12 cellular contexts compared by ENCODE assay signal in the genomic region with DNA sequence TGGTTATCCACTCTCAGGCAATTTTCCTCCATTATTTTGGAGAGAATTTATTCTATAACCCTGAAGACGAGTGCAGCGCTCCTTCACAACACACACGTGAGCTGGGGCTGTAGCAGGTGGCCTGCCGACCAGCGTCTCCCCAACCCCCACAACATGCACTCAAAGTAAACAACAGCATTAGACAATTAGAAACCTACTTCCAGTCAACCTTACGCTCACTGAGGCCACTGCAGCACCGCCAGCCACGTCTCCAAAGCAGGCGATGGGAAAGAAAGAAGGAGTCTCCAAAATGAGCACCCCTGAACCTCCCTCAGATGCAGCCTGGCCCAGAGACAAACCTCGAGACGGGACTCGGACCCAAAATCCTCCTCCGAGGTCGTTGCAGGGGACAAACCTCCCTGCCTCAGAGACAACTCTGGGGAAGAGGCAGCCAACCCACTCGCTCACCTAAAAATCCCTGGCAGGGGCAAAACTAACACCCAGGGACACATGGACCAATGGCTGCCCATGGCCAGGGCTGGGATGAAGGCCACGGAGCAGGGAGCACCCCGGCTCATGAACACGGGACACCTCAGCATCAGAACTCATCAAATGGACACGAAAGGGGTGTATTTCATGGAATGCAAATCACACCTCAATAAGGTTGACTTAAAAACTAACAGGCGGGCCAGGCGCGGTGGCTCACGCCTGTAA. TPM values are rescaled to one million over a fixed set of nuclear protein-coding genes. Genes with fewer than 3 reads are reported as not detected.
DNase-seq lines count a peak whose midpoint lies in the region; ATAC-seq, FAIRE-seq and TF ChIP-seq lines count a peak whose summit lies in the region.
"Had no signal": no experiment of that assay in that cellular context is flagged by ENCODE, and none has a peak within 500 bp of the region (broad histone marks: within the 10 kb centered on the region; RNA-seq: fewer than 3 reads in every experiment).

No MANE protein-coding gene starts in this region.

- no peaks in the 10 kb centered on the region for H3K9me3 Mint-ChIP-seq in activated CD4-positive, alpha-beta T cell treated with anti-CD3 and anti-CD28 coated beads, Interleukin-2, amount 10 ng/mL, durations not matched to agents 7 days and 5 days
- no peaks in the 10 kb centered on the region for H3K9me3 Mint-ChIP-seq in stimulated activated effector memory CD8-positive, alpha-beta T cell treated with anti-CD3 and anti-CD28 coated beads, Interleukin-12 subunit alpha, Interleukin-12 subunit beta, amount 100 ng/mL, for 72 hours
- H3K9me3 Mint-ChIP-seq in Calu3 (ENCODE audit: low read depth, unreplicated experiment) = no peaks in the 10 kb centered on the region
- H3K9me3 Mint-ChIP-seq: GM23338 had no signal

- peaks cover 3% of the 10 kb centered on the region; the same call in 1 of the 2 replicates for H3K36me3 ChIP-seq in OCI-LY7 (ENCODE audit: insufficient read depth, low read length)
- peaks cover 0 to 16% of the 10 kb centered on the region in 2 donors for H3K36me3 ChIP-seq in kidney (ENCODE audit: control insufficient read depth in 1 of 2, insufficient read depth in 2 of 2, low read length in 2 of 2)

- H3K9ac ChIP-seq in kidney (ENCODE audit: low read length in 2 of 2) = peak overlapping the region in 1 of 2 donors; percentile 82

- no peak for ATAC-seq in stimulated activated effector memory CD8-positive, alpha-beta T cell treated with anti-CD3 and anti-CD28 coated beads, Interleukin-12 subunit alpha, Interleukin-12 subunit beta, amount 100 ng/mL, for 72 hours
- ATAC-seq: GM23338 had no signal

- no peak for DNase-seq in activated CD4-positive, alpha-beta T cell treated with anti-CD3 and anti-CD28 coated beads, Interleukin-2, amount 10 ng/mL, durations not matched to agents 7 days and 5 days
- DNase-seq in activated CD4-positive, alpha-beta T cell treated with anti-CD3 and anti-CD28 coated beads for 1 hour = no peak
- no peak for DNase-seq in OCI-LY7 (ENCODE audit: low spot score)
- peak; percentile 56 for DNase-seq in kidney
- DNase-seq in stimulated activated effector memory CD8-positive, alpha-beta T cell treated with anti-CD3 and anti-CD28 coated beads, Interleukin-12 subunit alpha, Interleukin-12 subunit beta, amount 100 ng/mL, for 72 hours (ENCODE audit: low spot score in 2 of 2) = no peak
- DNase-seq in stimulated activated CD4-positive, alpha-beta T cell treated with anti-CD3 and anti-CD28 coated beads, Interleukin-2, amount 100 ng/mL, for 24 hours = no peak
- no peak for DNase-seq in stimulated activated naive CD4-positive, alpha-beta T cell treated with Interleukin-2 at 50 U/mL for 16 hours (lab: John Stamatoyannopoulos, UW)
- DNase-seq in Calu3 = no peak
- DNase-seq: activated naive CD4-positive, alpha-beta T cell treated with anti-CD3 and anti-CD28 coated beads, Interleukin-2, amount 50 U/mL, for 16 hours; NCI-H2081 had no signal

- H3K9me3 ChIP-seq in OCI-LY7 (ENCODE audit: low read length) (no peaks in the 10 kb centered on the region), kidney (ENCODE audit: control insufficient read depth in 1 of 2, low read length in 2 of 2) (no peaks in the 10 kb centered on the region)

- no peaks in the 10 kb centered on the region for H3K9me2 ChIP-seq in OCI-LY7 (ENCODE audit: insufficient read depth, low read length)

- peak overlapping the region; percentile 3 for H3K27ac Mint-ChIP-seq in activated CD4-positive, alpha-beta T cell treated with anti-CD3 and anti-CD28 coated beads, Interleukin-2, amount 10 ng/mL, durations not matched to agents 7 days and 5 days
- no peak overlapping the region for H3K27ac Mint-ChIP-seq in stimulated activated effector memory CD8-positive, alpha-beta T cell treated with anti-CD3 and anti-CD28 coated beads, Interleukin-12 subunit alpha, Interleukin-12 subunit beta, amount 100 ng/mL, for 72 hours
- no peak overlapping the region for H3K27ac Mint-ChIP-seq in Calu3 (ENCODE audit: unreplicated experiment)
- H3K27ac Mint-ChIP-seq: GM23338 had no signal

- FAIRE-seq in kidney (lab: Jason Lieb, UNC) = no peak
- FAIRE-seq: RCC 7860 had no signal

- CTCF ChIA-PET in activated CD4-positive, alpha-beta T cell treated with anti-CD3 and anti-CD28 coated beads, Interleukin-2, amount 10 ng/mL, durations not matched to agents 7 days and 5 days (lab: Charles Lee) = interaction anchor here (3.2 kb wide), 1 partner anchor 14 kb away, joined by 13 read pairs; no protein-coding TSS in a partner anchor
- CTCF ChIA-PET in OCI-LY7 (lab: Charles Lee; ENCODE audit: unreplicated experiment) = no interaction called here
- CTCF ChIA-PET in Calu3 (lab: Charles Lee) = no interaction called here

- H3K4me1 Mint-ChIP-seq in activated CD4-positive, alpha-beta T cell treated with anti-CD3 and anti-CD28 coated beads, Interleukin-2, amount 10 ng/mL, durations not matched to agents 7 days and 5 days = peaks cover 40% of the 10 kb centered on the region
- peaks cover 56% of the 10 kb centered on the region for H3K4me1 Mint-ChIP-seq in stimulated activated effector memory CD8-positive, alpha-beta T cell treated with anti-CD3 and anti-CD28 coated beads, Interleukin-12 subunit alpha, Interleukin-12 subunit beta, amount 100 ng/mL, for 72 hours
- H3K4me1 Mint-ChIP-seq in Calu3 (ENCODE audit: low read depth, unreplicated experiment) = no peaks in the 10 kb centered on the region

- H3K79me2 ChIP-seq in OCI-LY7 (ENCODE audit: insufficient read depth, low read depth, low read length) = no peaks in the 10 kb centered on the region

- no peak overlapping the region for H2AFZ ChIP-seq in OCI-LY7 (ENCODE audit: low read length)
- H2AFZ ChIP-seq: GM23338 had no signal

- no peak overlapping the region for H3K4me3 Mint-ChIP-seq in activated CD4-positive, alpha-beta T cell treated with anti-CD3 and anti-CD28 coated beads, Interleukin-2, amount 10 ng/mL, durations not matched to agents 7 days and 5 days
- H3K4me3 Mint-ChIP-seq in stimulated activated effector memory CD8-positive, alpha-beta T cell treated with anti-CD3 and anti-CD28 coated beads, Interleukin-12 subunit alpha, Interleukin-12 subunit beta, amount 100 ng/mL, for 72 hours = peak overlapping the region; percentile 74
- no peak overlapping the region for H3K4me3 Mint-ChIP-seq in Calu3 (ENCODE audit: low read depth, unreplicated experiment)

- no peak for TF ChIP-seq CTCF in OCI-LY7 (conservative IDR thresholded peaks at IDR 0.05; ENCODE audit: low read length)
- TF ChIP-seq CTCF in kidney (IDR thresholded peaks at IDR 0.05; ENCODE audit: borderline replicate concordance, extremely low read depth, insufficient read depth) = no peak
- TF ChIP-seq CTCF in Calu3 (IDR thresholded peaks at IDR 0.05; ENCODE audit: unreplicated experiment) = no peak

- H3K27ac ChIP-seq in OCI-LY7 (ENCODE audit: low read depth, low read length, poor library complexity, severe bottlenecking) (peak overlapping the region; percentile 76), kidney (ENCODE audit: low read depth in 2 of 2, low read length in 2 of 2) (peak overlapping the region; percentile 39 to 74)

- H3K36me3 Mint-ChIP-seq in activated CD4-positive, alpha-beta T cell treated with anti-CD3 and anti-CD28 coated beads, Interleukin-2, amount 10 ng/mL, durations not matched to agents 7 days and 5 days (ENCODE audit: low read depth) = peaks cover 12% of the 10 kb centered on the region
- H3K36me3 Mint-ChIP-seq in stimulated activated effector memory CD8-positive, alpha-beta T cell treated with anti-CD3 and anti-CD28 coated beads, Interleukin-12 subunit alpha, Interleukin-12 subunit beta, amount 100 ng/mL, for 72 hours = peaks cover 24% of the 10 kb centered on the region
- H3K36me3 Mint-ChIP-seq in Calu3 (ENCODE audit: insufficient read depth, unreplicated experiment) = peaks cover 16% of the 10 kb centered on the region

- intact Hi-C loops in OCI-LY7 (cut with micrococcal nuclease; ENCODE audit: unreplicated experiment) (loop anchor here (1.0 kb wide), 1 partner anchor 38 kb away; no protein-coding TSS in a partner anchor), kidney (cut with DNase I) (no loop called here), Calu3 (cut with micrococcal nuclease; ENCODE audit: unreplicated experiment) (no loop called here)

- H3K27me3 Mint-ChIP-seq in activated CD4-positive, alpha-beta T cell treated with anti-CD3 and anti-CD28 coated beads, Interleukin-2, amount 10 ng/mL, durations not matched to agents 7 days and 5 days = peaks cover under 1% of the 10 kb centered on the region
- no peaks in the 10 kb centered on the region for H3K27me3 Mint-ChIP-seq in Calu3 (ENCODE audit: unreplicated experiment)

- H3K4me1 ChIP-seq in OCI-LY7 (ENCODE audit: insufficient read depth, low read length, poor library complexity, severe bottlenecking) = peaks cover 24% of the 10 kb centered on the region
- H3K4me1 ChIP-seq in kidney (ENCODE audit: control insufficient read depth in 1 of 2, insufficient read depth in 1 of 2, low read depth in 1 of 2, low read length in 2 of 2) = peaks cover 36 to 39% of the 10 kb centered on the region in 2 donors

- peak overlapping the region; percentile 98; the same call in 1 of the 2 replicates for H3K4me2 ChIP-seq in OCI-LY7 (ENCODE audit: low read length)
- H3K4me2 ChIP-seq: GM23338 had no signal

- H3K4me3 ChIP-seq in OCI-LY7 (ENCODE audit: low read depth, low read length, poor library complexity, severe bottlenecking) = no peak overlapping the region
- H3K4me3 ChIP-seq in kidney (ENCODE audit: low read length in 2 of 2) = peak overlapping the region; percentile 9 to 84
- H3K4me3 ChIP-seq: GM23338 had no signal

- peaks cover 5% of the 10 kb centered on the region; the same call in 1 of the 2 replicates for H4K20me1 ChIP-seq in OCI-LY7 (ENCODE audit: insufficient read depth, low read length)

- BruUV-seq in OCI-LY7 (replicated peaks; lab: Mats Ljungman, UMichigan) = no TSS peak
- BruUV-seq in Calu3 (replicated peaks; lab: Mats Ljungman, UMichigan) = no TSS peak

- POLR2A ChIA-PET in activated CD4-positive, alpha-beta T cell treated with anti-CD3 and anti-CD28 coated beads, Interleukin-2, amount 10 ng/mL, durations not matched to agents 7 days and 5 days (lab: Charles Lee) = no interaction called here
- POLR2A ChIA-PET in OCI-LY7 (lab: Charles Lee) = no interaction called here

RNA-seq across cellular contexts. Expression of a gene that starts 2.6 kb away (rescaled TPM):
- total RNA-seq in activated CD4-positive, alpha-beta T cell treated with anti-CD3 and anti-CD28 coated beads, Interleukin-2, amount 10 ng/mL, durations not matched to agents 7 days and 5 days = 10 to 100 TPM; 28.3 to 34.6 TPM
- total RNA-seq in OCI-LY7 (2014; rRNA removed; shearing (Covaris generic)) = 14.5 and 16.5 TPM in 2 replicates
- 15.1 and 17.9 TPM in 2 replicates for total RNA-seq in OCI-LY7 (2022)
- 45.5 TPM for total RNA-seq in kidney
- 41.9 TPM for polyA plus RNA-seq in kidney (ENCODE audit: insufficient read depth, low read depth, low replicate concordance)
- total RNA-seq in Calu3 (2022) = 19.5 and 23.4 TPM in 2 replicates

RNA-seq across cellular contexts. Expression of a gene that starts 15.6 kb away (rescaled TPM):
- total RNA-seq in activated CD4-positive, alpha-beta T cell treated with anti-CD3 and anti-CD28 coated beads, Interleukin-2, amount 10 ng/mL, durations not matched to agents 7 days and 5 days = 10 to 100 TPM in 1 of 2 experiments, 1 to 10 TPM in 1; 7.2 to 11.5 TPM
- total RNA-seq in OCI-LY7 (2014; rRNA removed; shearing (Covaris generic)) = not detected in 2 replicates
- total RNA-seq in OCI-LY7 (2022) (not detected in 2 replicates), kidney (26.0 TPM), Calu3 (2022) (17.9 and 18.8 TPM in 2 replicates)
- 43.6 TPM for polyA plus RNA-seq in kidney (ENCODE audit: insufficient read depth, low read depth, low replicate concordance)

RNA-seq across cellular contexts. Expression of a gene that starts 39.5 kb away (rescaled TPM):
- total RNA-seq in activated CD4-positive, alpha-beta T cell treated with anti-CD3 and anti-CD28 coated beads, Interleukin-2, amount 10 ng/mL, durations not matched to agents 7 days and 5 days = 100 to 1,000 TPM; 131 TPM
- total RNA-seq in OCI-LY7 (2014; rRNA removed; shearing (Covaris generic)) = 44.7 and 45.9 TPM in 2 replicates
- 91.4 and 95.0 TPM in 2 replicates for total RNA-seq in OCI-LY7 (2022)
- 76.7 TPM for total RNA-seq in kidney
- 178 TPM for polyA plus RNA-seq in kidney (ENCODE audit: insufficient read depth, low read depth, low replicate concordance)
- 64.1 and 75.9 TPM in 2 replicates for total RNA-seq in Calu3 (2022)

Comparison
In these comparisons a context has a peak if more than half of its experiments do, and no peak if none do; other contexts are left out.
1. RNA of a gene that starts 15.6 kb away (total RNA-seq): 26.0 TPM in kidney (single experiment), 17.9 to 18.8 TPM in Calu3 and 7.2 to 11.5 TPM in activated CD4-positive, alpha-beta T cell treated with anti-CD3 and anti-CD28 coated beads, Interleukin-2, amount 10 ng/mL, durations not matched to agents 7 days and 5 days; not detected in OCI-LY7; every median in the first group is over 4 times any median in the second.